2 cellular contexts compared by ENCODE assay signal in the genomic region with DNA sequence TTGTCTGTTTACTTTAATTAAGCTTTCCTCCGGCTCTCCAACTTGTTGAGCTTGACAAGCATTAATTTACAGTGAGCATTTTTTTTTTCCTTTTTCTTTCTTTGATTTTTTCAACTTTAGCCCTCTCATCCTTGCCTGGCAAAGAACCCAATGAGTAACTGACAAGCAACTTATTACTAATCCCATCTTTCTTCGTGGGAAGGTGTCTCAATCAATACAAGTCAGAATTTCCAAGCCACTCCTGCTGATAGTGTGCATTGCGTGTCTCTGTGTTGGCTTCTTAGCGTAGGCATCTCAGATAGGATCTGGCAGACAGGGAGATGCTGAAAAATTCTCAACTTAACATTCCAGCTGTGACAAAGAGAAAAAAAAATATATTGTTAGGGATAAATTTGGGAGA.
A peak's percentile ranks its signal among the peaks of the same experiment; 100 is the strongest.
TF ChIP-seq lines count a peak whose summit lies in the region.

No MANE protein-coding gene starts in this region.

TF ChIP-seq in SK-N-SH, 30 proteins besides CTCF, POLR2A, EP300 and RAD21 (continued from another document):
- TF ChIP-seq, protein P1, sequence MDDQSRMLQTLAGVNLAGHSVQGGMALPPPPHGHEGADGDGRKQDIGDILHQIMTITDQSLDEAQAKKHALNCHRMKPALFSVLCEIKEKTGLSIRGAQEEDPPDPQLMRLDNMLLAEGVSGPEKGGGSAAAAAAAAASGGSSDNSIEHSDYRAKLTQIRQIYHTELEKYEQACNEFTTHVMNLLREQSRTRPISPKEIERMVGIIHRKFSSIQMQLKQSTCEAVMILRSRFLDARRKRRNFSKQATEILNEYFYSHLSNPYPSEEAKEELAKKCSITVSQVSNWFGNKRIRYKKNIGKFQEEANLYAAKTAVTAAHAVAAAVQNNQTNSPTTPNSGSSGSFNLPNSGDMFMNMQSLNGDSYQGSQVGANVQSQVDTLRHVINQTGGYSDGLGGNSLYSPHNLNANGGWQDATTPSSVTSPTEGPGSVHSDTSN (IDR thresholded peaks at IDR 0.05), result 0 out of 2 replicates have a peak, but pooled peaks have one; percentile 26
- no peak for TF ChIP-seq NRF1 (IDR thresholded peaks at IDR 0.05; ENCODE audit: low read depth, low read length)
TF ChIP-seq in SK-N-SH: peak in this region for 1.

TF ChIP-seq in SK-N-SH treated with all-trans-retinoic acid at 6 μM for 48 hours, 23 proteins besides CTCF, POLR2A, EP300 and RAD21 (continued from another document):
- TF ChIP-seq, protein P2, sequence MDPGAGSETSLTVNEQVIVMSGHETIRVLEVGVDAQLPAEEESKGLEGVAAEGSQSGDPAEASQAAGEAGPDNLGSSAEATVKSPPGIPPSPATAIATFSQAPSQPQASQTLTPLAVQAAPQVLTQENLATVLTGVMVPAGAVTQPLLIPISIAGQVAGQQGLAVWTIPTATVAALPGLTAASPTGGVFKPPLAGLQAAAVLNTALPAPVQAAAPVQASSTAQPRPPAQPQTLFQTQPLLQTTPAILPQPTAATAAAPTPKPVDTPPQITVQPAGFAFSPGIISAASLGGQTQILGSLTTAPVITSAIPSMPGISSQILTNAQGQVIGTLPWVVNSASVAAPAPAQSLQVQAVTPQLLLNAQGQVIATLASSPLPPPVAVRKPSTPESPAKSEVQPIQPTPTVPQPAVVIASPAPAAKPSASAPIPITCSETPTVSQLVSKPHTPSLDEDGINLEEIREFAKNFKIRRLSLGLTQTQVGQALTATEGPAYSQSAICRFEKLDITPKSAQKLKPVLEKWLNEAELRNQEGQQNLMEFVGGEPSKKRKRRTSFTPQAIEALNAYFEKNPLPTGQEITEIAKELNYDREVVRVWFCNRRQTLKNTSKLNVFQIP (CRISPR knock-in tag; IDR thresholded peaks at IDR 0.05; ENCODE audit: borderline replicate concordance, low read depth), result no peak
- TF ChIP-seq, protein P3, sequence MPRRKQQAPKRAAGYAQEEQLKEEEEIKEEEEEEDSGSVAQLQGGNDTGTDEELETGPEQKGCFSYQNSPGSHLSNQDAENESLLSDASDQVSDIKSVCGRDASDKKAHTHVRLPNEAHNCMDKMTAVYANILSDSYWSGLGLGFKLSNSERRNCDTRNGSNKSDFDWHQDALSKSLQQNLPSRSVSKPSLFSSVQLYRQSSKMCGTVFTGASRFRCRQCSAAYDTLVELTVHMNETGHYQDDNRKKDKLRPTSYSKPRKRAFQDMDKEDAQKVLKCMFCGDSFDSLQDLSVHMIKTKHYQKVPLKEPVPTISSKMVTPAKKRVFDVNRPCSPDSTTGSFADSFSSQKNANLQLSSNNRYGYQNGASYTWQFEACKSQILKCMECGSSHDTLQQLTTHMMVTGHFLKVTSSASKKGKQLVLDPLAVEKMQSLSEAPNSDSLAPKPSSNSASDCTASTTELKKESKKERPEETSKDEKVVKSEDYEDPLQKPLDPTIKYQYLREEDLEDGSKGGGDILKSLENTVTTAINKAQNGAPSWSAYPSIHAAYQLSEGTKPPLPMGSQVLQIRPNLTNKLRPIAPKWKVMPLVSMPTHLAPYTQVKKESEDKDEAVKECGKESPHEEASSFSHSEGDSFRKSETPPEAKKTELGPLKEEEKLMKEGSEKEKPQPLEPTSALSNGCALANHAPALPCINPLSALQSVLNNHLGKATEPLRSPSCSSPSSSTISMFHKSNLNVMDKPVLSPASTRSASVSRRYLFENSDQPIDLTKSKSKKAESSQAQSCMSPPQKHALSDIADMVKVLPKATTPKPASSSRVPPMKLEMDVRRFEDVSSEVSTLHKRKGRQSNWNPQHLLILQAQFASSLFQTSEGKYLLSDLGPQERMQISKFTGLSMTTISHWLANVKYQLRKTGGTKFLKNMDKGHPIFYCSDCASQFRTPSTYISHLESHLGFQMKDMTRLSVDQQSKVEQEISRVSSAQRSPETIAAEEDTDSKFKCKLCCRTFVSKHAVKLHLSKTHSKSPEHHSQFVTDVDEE (CRISPR knock-in tag; IDR thresholded peaks at IDR 0.05), result no peak
- no peak for TF ChIP-seq OSR1 (CRISPR knock-in tag; IDR thresholded peaks at IDR 0.05)
- no peak for TF ChIP-seq RARB (CRISPR knock-in tag; IDR thresholded peaks at IDR 0.05)
- no peak for TF ChIP-seq ZC3H10 (CRISPR knock-in tag; IDR thresholded peaks at IDR 0.05)
- no peak for TF ChIP-seq GLIS3 (CRISPR knock-in tag; IDR thresholded peaks at IDR 0.05)
- TF ChIP-seq BACH2 (CRISPR knock-in tag; IDR thresholded peaks at IDR 0.05; ENCODE audit: borderline replicate concordance), result no peak
- TF ChIP-seq, protein P4, sequence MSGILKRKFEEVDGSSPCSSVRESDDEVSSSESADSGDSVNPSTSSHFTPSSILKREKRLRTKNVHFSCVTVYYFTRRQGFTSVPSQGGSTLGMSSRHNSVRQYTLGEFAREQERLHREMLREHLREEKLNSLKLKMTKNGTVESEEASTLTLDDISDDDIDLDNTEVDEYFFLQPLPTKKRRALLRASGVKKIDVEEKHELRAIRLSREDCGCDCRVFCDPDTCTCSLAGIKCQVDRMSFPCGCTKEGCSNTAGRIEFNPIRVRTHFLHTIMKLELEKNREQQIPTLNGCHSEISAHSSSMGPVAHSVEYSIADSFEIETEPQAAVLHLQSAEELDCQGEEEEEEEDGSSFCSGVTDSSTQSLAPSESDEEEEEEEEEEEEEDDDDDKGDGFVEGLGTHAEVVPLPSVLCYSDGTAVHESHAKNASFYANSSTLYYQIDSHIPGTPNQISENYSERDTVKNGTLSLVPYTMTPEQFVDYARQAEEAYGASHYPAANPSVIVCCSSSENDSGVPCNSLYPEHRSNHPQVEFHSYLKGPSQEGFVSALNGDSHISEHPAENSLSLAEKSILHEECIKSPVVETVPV (CRISPR knock-in tag; IDR thresholded peaks at IDR 0.05), result no peak
- TF ChIP-seq, protein P5, sequence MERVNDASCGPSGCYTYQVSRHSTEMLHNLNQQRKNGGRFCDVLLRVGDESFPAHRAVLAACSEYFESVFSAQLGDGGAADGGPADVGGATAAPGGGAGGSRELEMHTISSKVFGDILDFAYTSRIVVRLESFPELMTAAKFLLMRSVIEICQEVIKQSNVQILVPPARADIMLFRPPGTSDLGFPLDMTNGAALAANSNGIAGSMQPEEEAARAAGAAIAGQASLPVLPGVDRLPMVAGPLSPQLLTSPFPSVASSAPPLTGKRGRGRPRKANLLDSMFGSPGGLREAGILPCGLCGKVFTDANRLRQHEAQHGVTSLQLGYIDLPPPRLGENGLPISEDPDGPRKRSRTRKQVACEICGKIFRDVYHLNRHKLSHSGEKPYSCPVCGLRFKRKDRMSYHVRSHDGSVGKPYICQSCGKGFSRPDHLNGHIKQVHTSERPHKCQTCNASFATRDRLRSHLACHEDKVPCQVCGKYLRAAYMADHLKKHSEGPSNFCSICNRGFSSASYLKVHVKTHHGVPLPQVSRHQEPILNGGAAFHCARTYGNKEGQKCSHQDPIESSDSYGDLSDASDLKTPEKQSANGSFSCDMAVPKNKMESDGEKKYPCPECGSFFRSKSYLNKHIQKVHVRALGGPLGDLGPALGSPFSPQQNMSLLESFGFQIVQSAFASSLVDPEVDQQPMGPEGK (CRISPR knock-in tag; IDR thresholded peaks at IDR 0.05; ENCODE audit: borderline replicate concordance), result no peak
- TF ChIP-seq SNAI2 (CRISPR knock-in tag; IDR thresholded peaks at IDR 0.05), result no peak
